In the genomic region with DNA sequence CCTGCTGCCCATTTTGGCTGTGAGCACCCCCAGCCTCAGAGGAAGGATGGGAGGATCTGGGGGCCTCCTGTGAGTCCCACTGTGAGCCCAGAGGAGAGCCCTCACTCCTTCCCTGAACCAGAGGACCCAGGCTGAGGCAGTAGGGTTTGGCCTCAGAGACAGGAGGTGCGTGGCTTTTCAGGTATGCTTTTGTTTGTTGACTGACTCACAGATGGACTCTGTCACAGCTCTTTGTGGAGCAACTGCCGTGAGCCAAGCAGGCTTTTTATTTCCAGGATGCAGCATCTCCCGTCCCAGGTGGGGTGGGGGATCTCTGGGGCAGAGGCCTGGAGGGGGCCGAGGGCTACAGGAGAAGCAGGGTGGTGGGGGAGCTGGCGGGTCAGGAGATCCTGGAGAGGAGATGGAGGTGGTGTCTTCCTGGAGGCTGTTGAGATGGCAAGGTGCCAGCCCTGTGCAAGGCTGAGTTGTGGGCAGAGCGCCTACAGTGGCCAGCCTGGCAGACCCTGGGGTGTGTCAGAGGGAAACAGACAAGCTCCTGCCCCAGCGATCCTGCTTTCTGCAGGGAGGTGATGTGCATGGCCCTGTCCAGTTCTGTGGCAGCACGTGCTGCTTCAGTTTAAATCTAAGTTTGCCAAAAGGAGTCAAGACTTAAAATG, we compare ENCODE assay signal across 24 cellular contexts. TPM values are rescaled to one million over a fixed set of nuclear protein-coding genes. Genes with fewer than 3 reads are reported as not detected.
A peak's percentile ranks its signal among the peaks of the same experiment; 100 is the strongest.
DNase-seq lines count a peak whose midpoint lies in the region; ATAC-seq and TF ChIP-seq lines count a peak whose summit lies in the region.
"Had no signal": no experiment of that assay in that cellular context is flagged by ENCODE, and none has a peak within 500 bp of the region (broad histone marks: within the 10 kb centered on the region; RNA-seq: fewer than 3 reads in every experiment).

No MANE protein-coding gene starts in this region.

- no peaks in the 10 kb centered on the region for H3K27me3 Mint-ChIP-seq in MCF 10A (ENCODE audit: insufficient read depth, unreplicated experiment)
- peaks cover 9% of the 10 kb centered on the region for H3K27me3 Mint-ChIP-seq in endothelial cell (ENCODE audit: unreplicated experiment)
- H3K27me3 Mint-ChIP-seq: memory B cell, naive B cell had no signal

- H3K27me3 ChIP-seq in breast epithelium = no peaks in the 10 kb centered on the region
- no peaks in the 10 kb centered on the region for H3K27me3 ChIP-seq in RWPE2 (ENCODE audit: insufficient read depth, poor library complexity, severe bottlenecking)
- no peaks in the 10 kb centered on the region for H3K27me3 ChIP-seq in thoracic aorta (replicated peaks; ENCODE audit: insufficient read depth)
- H3K27me3 ChIP-seq in vagina = no peaks in the 10 kb centered on the region
- H3K27me3 ChIP-seq: ascending aorta, BLaER1, stomach had no signal

- H3K36me3 ChIP-seq in breast epithelium = no peaks in the 10 kb centered on the region
- H3K36me3 ChIP-seq in RWPE2 (ENCODE audit: low read depth) = peaks cover 33% of the 10 kb centered on the region
- peaks cover 5% of the 10 kb centered on the region for H3K36me3 ChIP-seq in thoracic aorta
- H3K36me3 ChIP-seq in vagina = peaks cover 0 to 8% of the 10 kb centered on the region in 2 donors
- H3K36me3 ChIP-seq: BLaER1 had no signal

- H3K4me3 ChIP-seq in breast epithelium (no peak overlapping the region), RWPE2 (ENCODE audit: severe bottlenecking) (no peak overlapping the region), thoracic aorta (no peak overlapping the region), vagina (no peak overlapping the region)
- H3K4me3 ChIP-seq: ascending aorta, BLaER1, stomach had no signal

- POLR2A ChIA-PET in MCF 10A (lab: Yijun Ruan, JAX) = interaction anchor here (0.6 to 1.4 kb wide), 5 partner anchors 15 to 450 kb away, joined by 3 to 4 read pairs (median 3); no protein-coding TSS in a partner anchor

- TF ChIP-seq POLR2A in breast epithelium (IDR thresholded peaks at IDR 0.05) (no peak), vagina (IDR thresholded peaks at IDR 0.05) (no peak)

- TF ChIP-seq CTCF in MCF 10A (IDR thresholded peaks at IDR 0.05; ENCODE audit: unreplicated experiment) = no peak
- no peak for TF ChIP-seq CTCF in breast epithelium (IDR thresholded peaks at IDR 0.05)
- TF ChIP-seq CTCF in RWPE2 (IDR thresholded peaks at IDR 0.05; ENCODE audit: poor library complexity, severe bottlenecking) = no peak
- TF ChIP-seq CTCF in endothelial cell (IDR thresholded peaks at IDR 0.05; ENCODE audit: unreplicated experiment) = no peak
- TF ChIP-seq CTCF in thoracic aorta (IDR thresholded peaks at IDR 0.05) = no peak
- TF ChIP-seq CTCF in vagina (IDR thresholded peaks at IDR 0.05) = no peak

- no peaks in the 10 kb centered on the region for H3K9me3 ChIP-seq in breast epithelium
- H3K9me3 ChIP-seq in RWPE2 (ENCODE audit: severe bottlenecking) = no peaks in the 10 kb centered on the region
- no peaks in the 10 kb centered on the region for H3K9me3 ChIP-seq in thoracic aorta
- H3K9me3 ChIP-seq in vagina = no peaks in the 10 kb centered on the region
- H3K9me3 ChIP-seq: ascending aorta, BLaER1, stomach had no signal

- H3K9me3 Mint-ChIP-seq in MCF 10A (ENCODE audit: unreplicated experiment) (no peaks in the 10 kb centered on the region), endothelial cell (ENCODE audit: unreplicated experiment) (no peaks in the 10 kb centered on the region)
- H3K9me3 Mint-ChIP-seq: activated naive CD4-positive, alpha-beta T cell treated with anti-CD3 and anti-CD28 coated beads, Interleukin-2, amount 50 U/mL, for 72 hours; activated T-cell treated with anti-CD3 and anti-CD28 coated beads, Interleukin-2, amount 50 U/mL, for 72 hours; memory B cell; naive B cell had no signal

- H3K4me1 ChIP-seq in breast epithelium (peaks cover 2 to 9% of the 10 kb centered on the region in 2 donors), RWPE2 (ENCODE audit: insufficient read depth, poor library complexity, severe bottlenecking) (peaks cover 14% of the 10 kb centered on the region), thoracic aorta (ENCODE audit: control insufficient read depth in 1 of 2, low read depth in 2 of 2) (peaks cover 38 to 82% of the 10 kb centered on the region in 2 donors), vagina (peaks cover 25% of the 10 kb centered on the region)

- ATAC-seq in RWPE2 (ENCODE audit: low read depth) (peak; percentile 22; the same call in 1 of the 3 replicates), thoracic aorta (ENCODE audit: insufficient number of reproducible peaks, low FRiP score, low read depth) (no peak), GM21390 (IDR thresholded peaks at IDR 0.05; ENCODE audit: unreplicated experiment) (no peak)
- ATAC-seq: activated naive CD4-positive, alpha-beta T cell treated with anti-CD3 and anti-CD28 coated beads, Interleukin-2, amount 50 U/mL, for 72 hours; activated T-cell treated with anti-CD3 and anti-CD28 coated beads, Interleukin-2, amount 50 U/mL, for 72 hours; right cardiac atrium had no signal

- intact Hi-C loops in MCF 10A (cut with micrococcal nuclease) = no loop called here
- intact Hi-C loops in breast epithelium (cut with DNase I; ENCODE audit: low total_unique reads) = no loop called here
- intact Hi-C loops in vagina (cut with DNase I) = loop anchor here (5.0 kb wide), 1 partner anchor 445 kb away; no protein-coding TSS in a partner anchor

- H3K36me3 Mint-ChIP-seq in MCF 10A (ENCODE audit: insufficient read depth, unreplicated experiment) = peaks cover 31% of the 10 kb centered on the region
- H3K36me3 Mint-ChIP-seq in endothelial cell (ENCODE audit: low read depth, unreplicated experiment) = no peaks in the 10 kb centered on the region
- H3K36me3 Mint-ChIP-seq: activated naive CD4-positive, alpha-beta T cell treated with anti-CD3 and anti-CD28 coated beads, Interleukin-2, amount 50 U/mL, for 72 hours had no signal

- H3K4me3 Mint-ChIP-seq in MCF 10A (ENCODE audit: unreplicated experiment) = peak overlapping the region; percentile 36
- H3K4me3 Mint-ChIP-seq in endothelial cell (ENCODE audit: unreplicated experiment) = peak overlapping the region; percentile 28
- H3K4me3 Mint-ChIP-seq: activated T-cell treated with anti-CD3 and anti-CD28 coated beads, Interleukin-2, amount 50 U/mL, for 72 hours; memory B cell; naive B cell had no signal

- DNase-seq in MCF 10A (ENCODE audit: unreplicated experiment) = peak; percentile 69
- DNase-seq in breast epithelium (ENCODE audit: low spot score in 2 of 2) = no peak
- no peak for DNase-seq in RWPE2 (ENCODE audit: low spot score)
- no peak for DNase-seq in endothelial cell (ENCODE audit: low spot score)
- no peak for DNase-seq in thoracic aorta (ENCODE audit: low spot score)
- DNase-seq in vagina (ENCODE audit: extremely low spot score in 2 of 2) = no peak
- DNase-seq in hippocampal formation (lab: John Stamatoyannopoulos, UW) = no peak
- DNase-seq: activated CD4-positive, alpha-beta T cell treated with anti-CD3 and anti-CD28 coated beads for 1 hour; activated T-cell treated with anti-CD3 and anti-CD28 coated beads, Interleukin-2, amount 50 U/mL, for 72 hours; effector memory CD4-positive, alpha-beta T cell; H7; naive B cell; NCI-H2227 treated with DMSO at 0.1 percent for 48 hours; NCI-H82; OCI-M1; right cardiac atrium; SHP77; stomach; trophoblast cell had no signal

- no TSS peak for BruUV-seq in MCF 10A (replicated peaks; lab: Mats Ljungman, UMichigan)

- CTCF ChIA-PET in MCF 10A (lab: Yijun Ruan, JAX) = interaction anchor here (0.8 to 1.5 kb wide), 3 partner anchors 29 to 255 kb away, joined by 3 to 5 read pairs (median 3); no protein-coding TSS in a partner anchor

- H3K27ac Mint-ChIP-seq in MCF 10A (ENCODE audit: low read depth, unreplicated experiment) (no peak overlapping the region), endothelial cell (ENCODE audit: unreplicated experiment) (no peak overlapping the region)
- H3K27ac Mint-ChIP-seq: activated naive CD4-positive, alpha-beta T cell treated with anti-CD3 and anti-CD28 coated beads, Interleukin-2, amount 50 U/mL, for 72 hours; activated T-cell treated with anti-CD3 and anti-CD28 coated beads, Interleukin-2, amount 50 U/mL, for 72 hours; memory B cell had no signal

- H3K27ac ChIP-seq in breast epithelium (no peak overlapping the region), RWPE2 (ENCODE audit: poor library complexity, severe bottlenecking) (no peak overlapping the region), thoracic aorta (peak overlapping the region; percentile 28), vagina (no peak overlapping the region)
- H3K27ac ChIP-seq: ascending aorta, BLaER1, stomach had no signal

- H3K4me1 Mint-ChIP-seq in MCF 10A (ENCODE audit: insufficient read depth, unreplicated experiment) (peaks cover 24% of the 10 kb centered on the region), endothelial cell (ENCODE audit: unreplicated experiment) (peaks cover 7% of the 10 kb centered on the region)
- H3K4me1 Mint-ChIP-seq: naive B cell had no signal

RNA-seq across cellular contexts. Expression of a gene that starts 24.0 kb away (rescaled TPM):
- total RNA-seq in MCF 10A (2022) = 42.1 and 48.4 TPM in 2 replicates
- total RNA-seq in breast epithelium = 10 to 100 TPM; 21.3 to 32.2 (median 25.9) TPM
- total RNA-seq in endothelial cell (ENCODE audit: unreplicated experiment) = 31.8 TPM
- total RNA-seq in thoracic aorta = 100 to 1,000 TPM in 1 of 2 donors, 10 to 100 TPM in 1; 70.1 to 102 TPM
- total RNA-seq in vagina = 31.4 TPM

Comparison
In these comparisons a context has a peak if more than half of its experiments do, and no peak if none do; other contexts are left out.
1. H3K27ac ChIP-seq: peak in thoracic aorta (2 of 2); none in breast epithelium (0 of 2), RWPE2 (single experiment) and vagina (single experiment).